Comparison of ENCODE assay signal across 8 cellular contexts in the genomic region with DNA sequence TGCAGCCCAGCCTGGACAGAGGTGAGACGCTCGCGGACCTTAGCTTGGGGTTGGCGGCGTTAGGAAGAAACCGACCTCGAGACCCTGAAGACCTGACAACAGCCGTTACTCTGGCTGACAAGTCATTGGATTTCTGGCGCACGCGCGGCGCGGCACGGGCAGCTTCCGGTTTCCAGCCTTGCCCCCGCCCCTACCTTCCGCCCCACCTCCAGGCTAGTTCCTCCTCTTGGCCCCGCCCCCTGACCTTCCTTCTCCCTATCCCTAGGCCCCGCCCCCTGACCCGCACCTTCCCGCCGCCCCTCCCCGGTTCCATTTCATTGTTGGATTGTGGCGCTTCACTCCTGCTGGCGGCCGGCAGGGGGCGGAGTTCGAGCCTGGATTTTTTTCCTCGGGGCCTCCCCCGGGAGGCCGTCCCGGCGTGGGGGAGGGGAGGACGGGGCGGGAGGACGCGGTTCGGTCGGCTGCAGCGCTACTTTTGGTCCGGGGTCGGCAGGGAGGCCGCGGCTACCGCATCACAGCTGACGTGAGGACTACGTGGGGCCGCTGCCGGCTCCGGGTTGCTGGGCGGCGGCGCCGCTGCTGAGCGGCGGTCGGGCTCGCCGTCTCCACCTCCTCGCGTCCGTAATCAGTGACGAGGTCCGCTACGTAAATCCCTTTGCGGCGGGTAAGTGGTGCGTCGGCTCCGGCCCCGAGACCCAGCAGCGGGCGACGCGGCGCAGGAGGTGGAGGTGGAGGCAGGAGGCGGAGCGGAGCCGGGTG. TPM values are rescaled to one million over a fixed set of nuclear protein-coding genes. Genes with fewer than 3 reads are reported as not detected.
DNase-seq lines count a peak whose midpoint lies in the region; ATAC-seq and TF ChIP-seq lines count a peak whose summit lies in the region.

A gene (plus strand): TSS at position 317 of the 759 bp plus-strand sequence. CDS start 10,990 bp downstream, outside the sequence.

- H3K4me3 ChIP-seq in effector memory CD4-positive, alpha-beta T cell (ENCODE audit: insufficient read depth, low read depth, low read length, poor library complexity, severe bottlenecking), result peak within 1 kb of the TSS; percentile 84

- no peaks in the 10 kb centered on the region for H3K9me3 ChIP-seq in effector memory CD4-positive, alpha-beta T cell (ENCODE audit: control insufficient read depth, low read length)

- no peaks in the 10 kb centered on the region for H3K27me3 ChIP-seq in effector memory CD4-positive, alpha-beta T cell (replicated peaks; ENCODE audit: control insufficient read depth, insufficient read depth, low read length, poor library complexity, severe bottlenecking)

- H3K36me3 Mint-ChIP-seq in memory B cell, result no peaks in the 10 kb centered on the region

- POLR2A ChIA-PET in activated CD8-positive, alpha-beta memory T cell treated with anti-CD3 and anti-CD28 coated beads for 36 hours (lab: Charles Lee), result interaction anchor here (0.7 to 3.2 kb wide), 10 partner anchors 8 to 214 kb away, joined by 3 to 105 read pairs (median 4); a partner anchor contains a TSS

- peak; percentile 50 for TF ChIP-seq CTCF in GM20000 (IDR thresholded peaks at IDR 0.05; ENCODE audit: extremely low read depth, missing control alignments)

- peak; percentile 92 for DNase-seq in COR-L47 (lab: John Stamatoyannopoulos, UW)
- DNase-seq in GM20000 (ENCODE audit: low spot score), result peak; percentile 96
- DNase-seq in HT-29 (ENCODE audit: low spot score), result peak; percentile 97
- DNase-seq in NK-92 treated with Interleukin-12 subunit alpha and Interleukin-12 subunit beta, amount 100 ng/mL, for 24 hours (lab: John Stamatoyannopoulos, UW), result peak; percentile 93
- DNase-seq in effector memory CD4-positive, alpha-beta T cell, result peak; percentile 99 to 100 (median 99)
- DNase-seq in memory B cell (ENCODE audit: low spot score in 2 of 2), result peak; percentile 98
- DNase-seq in stimulated activated CD8-positive, alpha-beta memory T cell treated with anti-CD3 and anti-CD28 coated beads, Interleukin-12 subunit alpha, Interleukin-12 subunit beta, amount 100 ng/mL, for 24 hours (ENCODE audit: extremely low read depth), result peak; percentile 100

- H3K36me3 ChIP-seq in effector memory CD4-positive, alpha-beta T cell (ENCODE audit: control insufficient read depth, insufficient read depth, low read length), result no peaks in the 10 kb centered on the region

- H3K4me1 ChIP-seq in effector memory CD4-positive, alpha-beta T cell (ENCODE audit: control insufficient read depth, insufficient read depth, low read length, poor library complexity, severe bottlenecking), result peaks cover 12% of the 10 kb centered on the region

- H3K4me3 Mint-ChIP-seq in memory B cell, result peak within 1 kb of the TSS; percentile 91

- no peaks in the 10 kb centered on the region for H3K27me3 Mint-ChIP-seq in memory B cell

- ATAC-seq in memory B cell (ENCODE audit: low read depth), result peak; percentile 77

- H3K9me3 Mint-ChIP-seq in memory B cell, result no peaks in the 10 kb centered on the region

- peaks cover 17% of the 10 kb centered on the region for H3K4me1 Mint-ChIP-seq in memory B cell

- peak within 1 kb of the TSS; percentile 99 for H3K27ac Mint-ChIP-seq in memory B cell

- H3K27ac ChIP-seq in effector memory CD4-positive, alpha-beta T cell (ENCODE audit: insufficient read depth, low read length, poor library complexity, severe bottlenecking), result peak within 1 kb of the TSS; percentile 99

- CTCF ChIA-PET in activated CD8-positive, alpha-beta memory T cell treated with anti-CD3 and anti-CD28 coated beads for 36 hours (lab: Charles Lee), result interaction anchor here (0.5 to 6.4 kb wide), 12 partner anchors 9 to 239 kb away, joined by 3 to 50 read pairs (median 4); no protein-coding TSS in a partner anchor

RNA-seq across cellular contexts. Expression of the gene that starts here (rescaled TPM):
- 23.1 and 29.7 TPM in 2 replicates for total RNA-seq in HT-29 (2014; rRNA removed; shearing (Covaris generic))
- 100 to 1,000 TPM; 139 to 143 TPM for total RNA-seq in activated CD8-positive, alpha-beta memory T cell treated with anti-CD3 and anti-CD28 coated beads for 36 hours

Comparison
In these comparisons a context has a peak if more than half of its experiments do, and no peak if none do; other contexts are left out.
1. Peak in every context shown above with its lines: DNase-seq, ATAC-seq, H3K4me3 ChIP-seq and H3K27ac ChIP-seq.